Comparison of ENCODE assay signal across 36 cellular contexts in genomic region chr2:220626603-220627002, GRCh38.
"Had no signal": no experiment of that assay in that cellular context is flagged by ENCODE, and none has a peak within 500 bp of the region (broad histone marks: within the 10 kb centered on the region; RNA-seq: fewer than 3 reads in every experiment).

No MANE protein-coding gene starts in this region.

- H3K9me3 Mint-ChIP-seq: activated B cell treated with CpG ODN at 0.5 μM for 24 hours; activated CD4-positive, alpha-beta memory T cell treated with anti-CD3 and anti-CD28 coated beads for 36 hours; activated CD4-positive, alpha-beta T cell treated with anti-CD3 and anti-CD28 coated beads, Interleukin-2, amount 10 ng/mL, durations not matched to agents 24 days and 14 days; activated CD8-positive, alpha-beta T cell treated with anti-CD3 and anti-CD28 coated beads for 36 hours; activated naive CD4-positive, alpha-beta T cell treated with anti-CD3 and anti-CD28 coated beads, Interleukin-2, amount 10 ng/mL, durations not matched to agents 7 days and 5 days; activated naive CD4-positive, alpha-beta T cell treated with anti-CD3 and anti-CD28 coated beads, Interleukin-2, amount 50 U/mL, for 24 hours; activated naive CD8-positive, alpha-beta T cell treated with anti-CD3 and anti-CD28 coated beads, Interleukin-2, amount 10 ng/mL, durations not matched to agents 7 days and 5 days; activated naive CD8-positive, alpha-beta T cell treated with anti-CD3 and anti-CD28 coated beads, Interleukin-2, amount 50 U/mL, for 24 hours; activated T-cell treated with anti-CD3 and anti-CD28 coated beads, Interleukin-2, amount 50 U/mL, for 4 hours; activated T-helper 1 cell treated with anti-CD3 and anti-CD28 coated beads, Interleukin-12 subunit alpha, Interleukin-12 subunit beta, Interleukin-2, Interleukin-4 antibody, amounts not matched to agents 30 ng/mL and 10 ng/mL and 1 ng/mL, durations not matched to agents 14 hours and 24 hours and 36 hours; activated T-helper 17 cell treated with anti-CD3 and anti-CD28 coated beads, Interleukin-2, amount 50 U/mL, for 72 hours; T-helper 1 cell treated with Interleukin-12 subunit alpha and Interleukin-12 subunit beta and Interleukin-4 antibody, amounts not matched to agents 30 μg/mL and 1 μg/mL, for 36 hours; T-helper 2 cell treated with Interferon-gamma antibody and Interleukin-4, amounts not matched to agents 5 μg/mL and 100 μg/mL, for 36 hours had no signal

- H3K4me1 Mint-ChIP-seq: activated B cell treated with CpG ODN at 0.5 μM for 24 hours; activated CD4-positive, alpha-beta T cell treated with anti-CD3 and anti-CD28 coated beads, Interleukin-2, amount 10 ng/mL, durations not matched to agents 24 days and 14 days; activated naive CD4-positive, alpha-beta T cell treated with anti-CD3 and anti-CD28 coated beads, Interleukin-2, amount 10 ng/mL, durations not matched to agents 7 days and 5 days; activated naive CD4-positive, alpha-beta T cell treated with anti-CD3 and anti-CD28 coated beads, Interleukin-2, amount 50 U/mL, for 24 hours; activated naive CD8-positive, alpha-beta T cell treated with anti-CD3 and anti-CD28 coated beads, Interleukin-2, amount 10 ng/mL, durations not matched to agents 7 days and 5 days; activated naive CD8-positive, alpha-beta T cell treated with anti-CD3 and anti-CD28 coated beads, Interleukin-2, amount 50 U/mL, for 24 hours; activated T-helper 17 cell treated with anti-CD3 and anti-CD28 coated beads, Interleukin-2, amount 50 U/mL, for 72 hours had no signal

- H3K27me3 Mint-ChIP-seq: activated B cell treated with CpG ODN at 0.5 μM for 24 hours; activated CD4-positive, alpha-beta T cell treated with anti-CD3 and anti-CD28 coated beads, Interleukin-2, amount 10 ng/mL, durations not matched to agents 24 days and 14 days; activated CD8-positive, alpha-beta T cell treated with anti-CD3 and anti-CD28 coated beads for 36 hours; activated naive CD4-positive, alpha-beta T cell treated with anti-CD3 and anti-CD28 coated beads, Interleukin-2, amount 10 ng/mL, durations not matched to agents 7 days and 5 days; activated naive CD4-positive, alpha-beta T cell treated with anti-CD3 and anti-CD28 coated beads, Interleukin-2, amount 50 U/mL, for 24 hours; activated naive CD8-positive, alpha-beta T cell; activated naive CD8-positive, alpha-beta T cell treated with anti-CD3 and anti-CD28 coated beads, Interleukin-2, amount 10 ng/mL, durations not matched to agents 7 days and 5 days; activated naive CD8-positive, alpha-beta T cell treated with anti-CD3 and anti-CD28 coated beads, Interleukin-2, amount 50 U/mL, for 24 hours; activated T-helper 17 cell treated with anti-CD3 and anti-CD28 coated beads, Interleukin-2, amount 50 U/mL, for 72 hours had no signal

- DNase-seq: activated B cell treated with CpG ODN at 0.5 μM for 24 hours; activated CD4-positive, alpha-beta memory T cell treated with anti-CD3 and anti-CD28 coated beads for 36 hours; activated CD4-positive, alpha-beta T cell treated with anti-CD3 and anti-CD28 coated beads for 4 hours; activated CD4-positive, alpha-beta T cell treated with anti-CD3 and anti-CD28 coated beads, Interleukin-2, amount 10 ng/mL, durations not matched to agents 24 days and 14 days; activated CD4-positive, alpha-beta T cell treated with anti-CD3 and anti-CD28 coated beads, Interleukin-2, amount 50 U/mL, for 1 hour; activated CD4-positive, alpha-beta T cell treated with anti-CD3 and anti-CD28 coated beads, Interleukin-2, amount 50 U/mL, for 4 hours; activated CD4-positive, CD25-positive, alpha-beta regulatory T cell treated with anti-CD3 and anti-CD28 coated beads, Interleukin-2, amount 50 U/mL, for 72 hours; activated CD8-positive, alpha-beta memory T cell treated with anti-CD3 and anti-CD28 coated beads, Interleukin-2, amount 50 U/mL, for 4 hours; activated CD8-positive, alpha-beta T cell treated with anti-CD3 and anti-CD28 coated beads for 36 hours; activated effector memory CD4-positive, alpha-beta T cell treated with anti-CD3 and anti-CD28 coated beads, Interleukin-2, amount 50 U/mL, for 16 hours; activated gamma-delta T cell treated with Interleukin-2 at 50 U/mL for 16 hours; activated naive CD4-positive, alpha-beta T cell; activated naive CD4-positive, alpha-beta T cell treated with anti-CD3 and anti-CD28 coated beads, Interleukin-2, amount 10 ng/mL, durations not matched to agents 7 days and 5 days; activated naive CD8-positive, alpha-beta T cell treated with anti-CD3 and anti-CD28 coated beads, Interleukin-2, amount 10 ng/mL, durations not matched to agents 7 days and 5 days; activated naive CD8-positive, alpha-beta T cell treated with anti-CD3 and anti-CD28 coated beads, Interleukin-2, amount 50 U/mL, for 24 hours; activated T-cell treated with anti-CD3 and anti-CD28 coated beads for 4 hours; activated T-cell treated with anti-CD3 and anti-CD28 coated beads, Interleukin-2, amount 50 U/mL, for 1 hour; activated T-cell treated with anti-CD3 and anti-CD28 coated beads, Interleukin-2, amount 50 U/mL, for 4 hours; activated T-cell treated with anti-CD3 and anti-CD28 coated beads, Interleukin-2, amount 50 U/mL, for 72 hours; amygdala; anterior cingulate cortex; body of pancreas; brain microvascular endothelial cell; central memory CD4-positive, alpha-beta T cell; cerebellar nuclear complex; T-helper 1 cell; T-helper 2 cell; T-helper 9 cell had no signal

- H3K4me3 ChIP-seq: body of pancreas, breast epithelium had no signal

- H3K27ac ChIP-seq: body of pancreas, brain microvascular endothelial cell, breast epithelium, VCaP had no signal

- H3K4me3 Mint-ChIP-seq: activated B cell treated with CpG ODN at 0.5 μM for 24 hours; activated CD4-positive, alpha-beta memory T cell treated with anti-CD3 and anti-CD28 coated beads for 36 hours; activated CD4-positive, alpha-beta T cell treated with anti-CD3 and anti-CD28 coated beads, Interleukin-2, amount 10 ng/mL, durations not matched to agents 24 days and 14 days; activated CD8-positive, alpha-beta T cell treated with anti-CD3 and anti-CD28 coated beads for 36 hours; activated naive CD4-positive, alpha-beta T cell treated with anti-CD3 and anti-CD28 coated beads, Interleukin-2, amount 10 ng/mL, durations not matched to agents 7 days and 5 days; activated naive CD4-positive, alpha-beta T cell treated with anti-CD3 and anti-CD28 coated beads, Interleukin-2, amount 50 U/mL, for 24 hours; activated naive CD8-positive, alpha-beta T cell; activated naive CD8-positive, alpha-beta T cell treated with anti-CD3 and anti-CD28 coated beads, Interleukin-2, amount 10 ng/mL, durations not matched to agents 7 days and 5 days; activated naive CD8-positive, alpha-beta T cell treated with anti-CD3 and anti-CD28 coated beads, Interleukin-2, amount 50 U/mL, for 24 hours; activated T-cell treated with anti-CD3 and anti-CD28 coated beads, Interleukin-2, amount 50 U/mL, for 4 hours; activated T-cell treated with anti-CD3 and anti-CD28 coated beads, Interleukin-2, amount 50 U/mL, for 72 hours; activated T-helper 1 cell treated with anti-CD3 and anti-CD28 coated beads, Interleukin-12 subunit alpha, Interleukin-12 subunit beta, Interleukin-2, Interleukin-4 antibody, amounts not matched to agents 30 ng/mL and 10 ng/mL and 1 ng/mL, durations not matched to agents 14 hours and 24 hours and 36 hours; activated T-helper 17 cell treated with anti-CD3 and anti-CD28 coated beads, Interleukin-2, amount 50 U/mL, for 72 hours; T-helper 1 cell treated with Interleukin-12 subunit alpha and Interleukin-12 subunit beta and Interleukin-4 antibody, amounts not matched to agents 30 μg/mL and 1 μg/mL, for 36 hours; T-helper 2 cell treated with Interferon-gamma antibody and Interleukin-4, amounts not matched to agents 5 μg/mL and 100 μg/mL, for 36 hours had no signal

- H3K36me3 Mint-ChIP-seq: activated CD4-positive, alpha-beta memory T cell treated with anti-CD3 and anti-CD28 coated beads for 36 hours; activated naive CD4-positive, alpha-beta T cell treated with anti-CD3 and anti-CD28 coated beads, Interleukin-2, amount 10 ng/mL, durations not matched to agents 7 days and 5 days; activated naive CD4-positive, alpha-beta T cell treated with anti-CD3 and anti-CD28 coated beads, Interleukin-2, amount 50 U/mL, for 24 hours; activated naive CD8-positive, alpha-beta T cell; activated naive CD8-positive, alpha-beta T cell treated with anti-CD3 and anti-CD28 coated beads, Interleukin-2, amount 10 ng/mL, durations not matched to agents 7 days and 5 days had no signal

- H3K9me3 ChIP-seq: body of pancreas, breast epithelium had no signal

- H3K36me3 ChIP-seq: brain microvascular endothelial cell, breast epithelium had no signal

- ATAC-seq: activated CD8-positive, alpha-beta T cell treated with anti-CD3 and anti-CD28 coated beads for 36 hours; activated naive CD8-positive, alpha-beta T cell treated with anti-CD3 and anti-CD28 coated beads, Interleukin-2, amount 50 U/mL, for 24 hours; activated T-cell treated with anti-CD3 and anti-CD28 coated beads, Interleukin-2, amount 50 U/mL, for 4 hours; activated T-cell treated with anti-CD3 and anti-CD28 coated beads, Interleukin-2, amount 50 U/mL, for 72 hours; activated T-helper 17 cell treated with anti-CD3 and anti-CD28 coated beads, Interleukin-2, amount 50 U/mL, for 72 hours; body of pancreas had no signal

- H3K27me3 ChIP-seq: body of pancreas, brain microvascular endothelial cell, breast epithelium had no signal

- H3K4me1 ChIP-seq: body of pancreas, breast epithelium had no signal

- H3K27ac Mint-ChIP-seq: activated B cell treated with CpG ODN at 0.5 μM for 24 hours; activated CD4-positive, alpha-beta memory T cell treated with anti-CD3 and anti-CD28 coated beads for 36 hours; activated CD4-positive, alpha-beta T cell treated with anti-CD3 and anti-CD28 coated beads, Interleukin-2, amount 10 ng/mL, durations not matched to agents 24 days and 14 days; activated CD8-positive, alpha-beta T cell treated with anti-CD3 and anti-CD28 coated beads for 36 hours; activated naive CD4-positive, alpha-beta T cell treated with anti-CD3 and anti-CD28 coated beads, Interleukin-2, amount 10 ng/mL, durations not matched to agents 7 days and 5 days; activated naive CD4-positive, alpha-beta T cell treated with anti-CD3 and anti-CD28 coated beads, Interleukin-2, amount 50 U/mL, for 24 hours; activated naive CD8-positive, alpha-beta T cell; activated naive CD8-positive, alpha-beta T cell treated with anti-CD3 and anti-CD28 coated beads, Interleukin-2, amount 10 ng/mL, durations not matched to agents 7 days and 5 days; activated naive CD8-positive, alpha-beta T cell treated with anti-CD3 and anti-CD28 coated beads, Interleukin-2, amount 50 U/mL, for 24 hours; activated T-cell treated with anti-CD3 and anti-CD28 coated beads, Interleukin-2, amount 50 U/mL, for 72 hours; activated T-helper 1 cell treated with anti-CD3 and anti-CD28 coated beads, Interleukin-12 subunit alpha, Interleukin-12 subunit beta, Interleukin-2, Interleukin-4 antibody, amounts not matched to agents 30 ng/mL and 10 ng/mL and 1 ng/mL, durations not matched to agents 14 hours and 24 hours and 36 hours; activated T-helper 17 cell treated with anti-CD3 and anti-CD28 coated beads, Interleukin-2, amount 50 U/mL, for 72 hours; T-helper 1 cell treated with Interleukin-12 subunit alpha and Interleukin-12 subunit beta and Interleukin-4 antibody, amounts not matched to agents 30 μg/mL and 1 μg/mL, for 36 hours; T-helper 2 cell treated with Interferon-gamma antibody and Interleukin-4, amounts not matched to agents 5 μg/mL and 100 μg/mL, for 36 hours had no signal
